ENCODE assay signal across 2 cellular contexts in genomic region chr20:52410746-52411317, GRCh38.
TF ChIP-seq lines count a peak whose summit lies in the region.

No MANE protein-coding gene starts in this region.

TF ChIP-seq in GM23338, 12 proteins besides CTCF, POLR2A, EP300 and RAD21:
- TF ChIP-seq ZNF462 (CRISPR knock-in tag; IDR thresholded peaks at IDR 0.05) (no peak), ZNF114 (CRISPR knock-in tag; IDR thresholded peaks at IDR 0.05) (no peak), CREB1 (CRISPR knock-in tag; IDR thresholded peaks at IDR 0.05; ENCODE audit: low read depth) (no peak), POLR2AphosphoS5 (IDR thresholded peaks at IDR 0.05; ENCODE audit: low read depth) (no peak), NANOG (IDR thresholded peaks at IDR 0.05; ENCODE audit: borderline replicate concordance) (no peak), JUNB (IDR thresholded peaks at IDR 0.05; ENCODE audit: unreplicated experiment) (no peak), EZH2 (IDR thresholded peaks at IDR 0.05; ENCODE audit: low read depth, unreplicated experiment) (no peak)
- TF ChIP-seq, protein P1, sequence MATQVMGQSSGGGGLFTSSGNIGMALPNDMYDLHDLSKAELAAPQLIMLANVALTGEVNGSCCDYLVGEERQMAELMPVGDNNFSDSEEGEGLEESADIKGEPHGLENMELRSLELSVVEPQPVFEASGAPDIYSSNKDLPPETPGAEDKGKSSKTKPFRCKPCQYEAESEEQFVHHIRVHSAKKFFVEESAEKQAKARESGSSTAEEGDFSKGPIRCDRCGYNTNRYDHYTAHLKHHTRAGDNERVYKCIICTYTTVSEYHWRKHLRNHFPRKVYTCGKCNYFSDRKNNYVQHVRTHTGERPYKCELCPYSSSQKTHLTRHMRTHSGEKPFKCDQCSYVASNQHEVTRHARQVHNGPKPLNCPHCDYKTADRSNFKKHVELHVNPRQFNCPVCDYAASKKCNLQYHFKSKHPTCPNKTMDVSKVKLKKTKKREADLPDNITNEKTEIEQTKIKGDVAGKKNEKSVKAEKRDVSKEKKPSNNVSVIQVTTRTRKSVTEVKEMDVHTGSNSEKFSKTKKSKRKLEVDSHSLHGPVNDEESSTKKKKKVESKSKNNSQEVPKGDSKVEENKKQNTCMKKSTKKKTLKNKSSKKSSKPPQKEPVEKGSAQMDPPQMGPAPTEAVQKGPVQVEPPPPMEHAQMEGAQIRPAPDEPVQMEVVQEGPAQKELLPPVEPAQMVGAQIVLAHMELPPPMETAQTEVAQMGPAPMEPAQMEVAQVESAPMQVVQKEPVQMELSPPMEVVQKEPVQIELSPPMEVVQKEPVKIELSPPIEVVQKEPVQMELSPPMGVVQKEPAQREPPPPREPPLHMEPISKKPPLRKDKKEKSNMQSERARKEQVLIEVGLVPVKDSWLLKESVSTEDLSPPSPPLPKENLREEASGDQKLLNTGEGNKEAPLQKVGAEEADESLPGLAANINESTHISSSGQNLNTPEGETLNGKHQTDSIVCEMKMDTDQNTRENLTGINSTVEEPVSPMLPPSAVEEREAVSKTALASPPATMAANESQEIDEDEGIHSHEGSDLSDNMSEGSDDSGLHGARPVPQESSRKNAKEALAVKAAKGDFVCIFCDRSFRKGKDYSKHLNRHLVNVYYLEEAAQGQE (IDR thresholded peaks at IDR 0.05; ENCODE audit: unreplicated experiment), result no peak

TF ChIP-seq in K562, 482 proteins besides CTCF, POLR2A, EP300 and RAD21 (continued from another document):
- TF ChIP-seq CGGBP1 (CRISPR knock-in tag; IDR thresholded peaks at IDR 0.05) (no peak), TEAD2 (tag; IDR thresholded peaks at IDR 0.05) (no peak)
